In genomic region chr1:151312439-151313225, GRCh38 we compare ENCODE assay signal across 9 cellular contexts. TPM values are rescaled to one million over a fixed set of nuclear protein-coding genes. Genes with fewer than 3 reads are reported as not detected.
DNase-seq lines count a peak whose midpoint lies in the region; ATAC-seq and TF ChIP-seq lines count a peak whose summit lies in the region.
"Had no signal": no experiment of that assay in that cellular context is flagged by ENCODE, and none has a peak within 500 bp of the region (broad histone marks: within the 10 kb centered on the region; RNA-seq: fewer than 3 reads in every experiment).

No MANE protein-coding gene starts in this region.

- in situ Hi-C loops in ACHN (cut with HindIII; ENCODE audit: low pct_ligation_motif_present, low pct_unique_long_range_greater_than_20kb, low sequenced_read_pairs) = no loop called here

- 89% methylated on average over 12 of the region's 12 CpGs for WGBS in urinary bladder

- H3K4me1 Mint-ChIP-seq in mesothelial cell of epicardium = peaks cover 20% of the 10 kb centered on the region

- H3K36me3 ChIP-seq in left ventricle myocardium inferior (peaks cover 54% of the 10 kb centered on the region), breast epithelium (peaks cover 1% of the 10 kb centered on the region), urinary bladder (ENCODE audit: insufficient read depth) (no peaks in the 10 kb centered on the region)

- H3K4me3 Mint-ChIP-seq in mesothelial cell of epicardium = no peak overlapping the region

- DNase-seq in left ventricle myocardium inferior = no peak
- DNase-seq in cardiac septum (ENCODE audit: low spot score) = no peak
- DNase-seq in breast epithelium (ENCODE audit: low spot score in 2 of 2) = no peak
- DNase-seq in mesothelial cell of epicardium (ENCODE audit: low spot score in 2 of 2, unreplicated experiment in 2 of 2) = no peak
- DNase-seq in globus pallidus (ENCODE audit: low spot score) = no peak
- no peak for DNase-seq in ACHN

- peak overlapping the region; percentile 74 for H3K27ac Mint-ChIP-seq in mesothelial cell of epicardium

- H3K9me3 Mint-ChIP-seq in mesothelial cell of epicardium = no peaks in the 10 kb centered on the region

- H3K9me3 ChIP-seq in left ventricle myocardium inferior (replicated peaks) = no peaks in the 10 kb centered on the region
- no peaks in the 10 kb centered on the region for H3K9me3 ChIP-seq in breast epithelium
- H3K9me3 ChIP-seq: HAP-1 had no signal

- no peak for TF ChIP-seq CTCF in left ventricle myocardium inferior (IDR thresholded peaks at IDR 0.05; ENCODE audit: borderline replicate concordance)
- TF ChIP-seq CTCF in breast epithelium (IDR thresholded peaks at IDR 0.05) = no peak
- no peak for TF ChIP-seq CTCF in mesothelial cell of epicardium (IDR thresholded peaks at IDR 0.05; ENCODE audit: unreplicated experiment)

- H3K27me3 Mint-ChIP-seq in mesothelial cell of epicardium (ENCODE audit: low read depth) = no peaks in the 10 kb centered on the region

- no peak for ATAC-seq in HG03159 (IDR thresholded peaks at IDR 0.05; ENCODE audit: unreplicated experiment)

- H3K4me3 ChIP-seq in left ventricle myocardium inferior (no peak overlapping the region), breast epithelium (no peak overlapping the region), urinary bladder (ENCODE audit: low read depth, low read length) (no peak overlapping the region)
- H3K4me3 ChIP-seq: HAP-1 had no signal

- TF ChIP-seq POLR2A in breast epithelium (IDR thresholded peaks at IDR 0.05) = no peak

- H3K27me3 ChIP-seq in left ventricle myocardium inferior (ENCODE audit: low read depth) = no peaks in the 10 kb centered on the region
- no peaks in the 10 kb centered on the region for H3K27me3 ChIP-seq in breast epithelium

- H3K4me1 ChIP-seq in left ventricle myocardium inferior = peaks cover 80% of the 10 kb centered on the region
- H3K4me1 ChIP-seq in breast epithelium = peaks cover 8 to 16% of the 10 kb centered on the region in 2 donors
- H3K4me1 ChIP-seq in urinary bladder (ENCODE audit: insufficient read depth) = no peaks in the 10 kb centered on the region
- H3K4me1 ChIP-seq: HAP-1 had no signal

- H3K27ac ChIP-seq in left ventricle myocardium inferior (replicated peaks) (peak overlapping the region; percentile 80), breast epithelium (peak overlapping the region; percentile 80 to 86), urinary bladder (ENCODE audit: low read depth) (peak overlapping the region; percentile 70)

- peaks cover 35% of the 10 kb centered on the region for H3K36me3 Mint-ChIP-seq in mesothelial cell of epicardium

- intact Hi-C loops in left ventricle myocardium inferior (cut with micrococcal nuclease) = no loop called here
- intact Hi-C loops in cardiac septum (cut with DNase I) = no loop called here
- intact Hi-C loops in breast epithelium (cut with DNase I; ENCODE audit: low total_unique reads) = no loop called here

RNA-seq across cellular contexts. Expression of gene PI4KB, which starts 14.6 kb away (rescaled TPM):
- total RNA-seq in left ventricle myocardium inferior = 44.5 TPM
- total RNA-seq in cardiac septum = 47.7 TPM
- 10 to 100 TPM; 59.2 to 91.8 (median 69.8) TPM for total RNA-seq in breast epithelium
- total RNA-seq in mesothelial cell of epicardium = 67.2 to 77.6 TPM (median 73.7 TPM) in 3 replicates
- total RNA-seq in urinary bladder = 26.5 TPM
- polyA plus RNA-seq in urinary bladder = 45.5 TPM

RNA-seq across cellular contexts. Expression of gene ZNF687, which starts 30.5 kb away (rescaled TPM):
- total RNA-seq in left ventricle myocardium inferior (11.2 TPM), cardiac septum (12.8 TPM), breast epithelium (10 to 100 TPM; 20.6 to 31.6 (median 25.9) TPM), mesothelial cell of epicardium (32.1 to 37.2 TPM (median 32.3 TPM) in 3 replicates), urinary bladder (8.1 TPM)
- polyA plus RNA-seq in urinary bladder = 15.9 TPM

RNA-seq across cellular contexts. Expression of gene RFX5, which starts 34.4 kb away (rescaled TPM):
- total RNA-seq in left ventricle myocardium inferior (21.0 TPM), cardiac septum (27.2 TPM), breast epithelium (10 to 100 TPM; 17.9 to 34.5 (median 25.9) TPM), mesothelial cell of epicardium (82.8 to 89.5 TPM (median 88.2 TPM) in 3 replicates), urinary bladder (42.9 TPM)
- polyA plus RNA-seq in urinary bladder = 31.2 TPM

RNA-seq across cellular contexts. Expression of gene PSMD4, which starts 58.1 kb away (rescaled TPM):
- total RNA-seq in left ventricle myocardium inferior = 142 TPM
- 137 TPM for total RNA-seq in cardiac septum
- 100 to 1,000 TPM; 108 to 188 (median 140) TPM for total RNA-seq in breast epithelium
- total RNA-seq in mesothelial cell of epicardium = 114 to 127 TPM (median 126 TPM) in 3 replicates
- 77.2 TPM for total RNA-seq in urinary bladder
- 191 TPM for polyA plus RNA-seq in urinary bladder

RNA-seq across cellular contexts. Expression of gene SELENBP1, which starts 59.9 kb away (rescaled TPM):
- 66.3 TPM for total RNA-seq in left ventricle myocardium inferior
- 21.2 TPM for total RNA-seq in cardiac septum
- 100 to 1,000 TPM in 2 of 3 donors, 10 to 100 TPM in 1; 63.6 to 148 (median 123) TPM for total RNA-seq in breast epithelium
- 51.1 to 58.5 TPM (median 53.3 TPM) in 3 replicates for total RNA-seq in mesothelial cell of epicardium
- total RNA-seq in urinary bladder = 32.9 TPM
- polyA plus RNA-seq in urinary bladder = 82.8 TPM
